Comparison of ENCODE assay signal across 12 cellular contexts in genomic region chr5:140673187-140673976, GRCh38. TPM values are rescaled to one million over a fixed set of nuclear protein-coding genes. Genes with fewer than 3 reads are reported as not detected.
DNase-seq lines count a peak whose midpoint lies in the region; ATAC-seq lines count a peak whose summit lies in the region.
"Had no signal": no experiment of that assay in that cellular context is flagged by ENCODE, and none has a peak within 500 bp of the region (broad histone marks: within the 10 kb centered on the region; RNA-seq: fewer than 3 reads in every experiment).

Gene DND1 (minus strand): TSS chr5:140673576. CDS start chr5:140673542, 34 bp downstream.

- H3K9me3 Mint-ChIP-seq in activated naive CD4-positive, alpha-beta T cell treated with anti-CD3 and anti-CD28 coated beads, Interleukin-2, amount 50 U/mL, for 72 hours, result no peaks in the 10 kb centered on the region
- H3K9me3 Mint-ChIP-seq: activated naive CD8-positive, alpha-beta T cell treated with anti-CD3 and anti-CD28 coated beads, Interleukin-2, amount 10 ng/mL, durations not matched to agents 7 days and 5 days had no signal

- H3K9me3 ChIP-seq in T-helper 17 cell (ENCODE audit: control insufficient read depth, low read length, poor library complexity, severe bottlenecking) (no peaks in the 10 kb centered on the region), iPS-15b (ENCODE audit: control insufficient read depth, insufficient read depth, low read length) (no peaks in the 10 kb centered on the region), subcutaneous abdominal adipose tissue (ENCODE audit: control insufficient read depth in 5 of 5, low read length in 5 of 5) (no peaks in the 10 kb centered on the region)

- H3K4me1 Mint-ChIP-seq in T-helper 17 cell, result no peaks in the 10 kb centered on the region

- peak within 1 kb of the TSS; percentile 53 to 87 for H3K27ac Mint-ChIP-seq in activated naive CD4-positive, alpha-beta T cell treated with anti-CD3 and anti-CD28 coated beads, Interleukin-2, amount 50 U/mL, for 72 hours
- H3K27ac Mint-ChIP-seq in T-helper 17 cell, result peak within 1 kb of the TSS; percentile 3
- H3K27ac Mint-ChIP-seq: activated naive CD8-positive, alpha-beta T cell treated with anti-CD3 and anti-CD28 coated beads, Interleukin-2, amount 10 ng/mL, durations not matched to agents 7 days and 5 days had no signal

- H3K27me3 ChIP-seq in iPS-15b (ENCODE audit: control insufficient read depth, insufficient read depth, low read length) (no peaks in the 10 kb centered on the region), subcutaneous abdominal adipose tissue (ENCODE audit: control insufficient read depth in 5 of 5, insufficient read depth in 4 of 5, low read length in 5 of 5) (no peaks in the 10 kb centered on the region)
- H3K27me3 ChIP-seq: hepatocyte had no signal

- DNase-seq in activated naive CD4-positive, alpha-beta T cell treated with anti-CD3 and anti-CD28 coated beads, Interleukin-2, amount 50 U/mL, for 72 hours (ENCODE audit: low spot score in 2 of 2), result no peak
- DNase-seq in activated naive CD4-positive, alpha-beta T cell treated with Interleukin-2 at 50 U/mL for 16 hours, result no peak
- DNase-seq in T-helper 17 cell (no peak), Ammon's horn (ENCODE audit: low spot score) (no peak), NCI-H526 (lab: John Stamatoyannopoulos, UW) (no peak)
- no peak for DNase-seq in activated effector memory CD4-positive, alpha-beta T cell treated with anti-CD3 and anti-CD28 coated beads, Interleukin-2, amount 50 U/mL, for 16 hours
- DNase-seq: activated CD4-positive, CD25-positive, alpha-beta regulatory T cell; COR-L47 had no signal

- peaks cover under 1 to 7% of the 10 kb centered on the region in 2 donors for H3K36me3 Mint-ChIP-seq in activated naive CD4-positive, alpha-beta T cell treated with anti-CD3 and anti-CD28 coated beads, Interleukin-2, amount 50 U/mL, for 72 hours
- peaks cover 2% of the 10 kb centered on the region for H3K36me3 Mint-ChIP-seq in T-helper 17 cell (ENCODE audit: low read depth)

- H3K27ac ChIP-seq in subcutaneous abdominal adipose tissue (ENCODE audit: low read depth, low read length), result no peak within 1 kb of the TSS
- H3K27ac ChIP-seq: hepatocyte had no signal

- H3K4me1 ChIP-seq in iPS-15b (ENCODE audit: control insufficient read depth, insufficient read depth, low read length), result peaks cover 4% of the 10 kb centered on the region
- peaks cover 0 to 9% (median 4%) of the 10 kb centered on the region in 5 donors for H3K4me1 ChIP-seq in subcutaneous abdominal adipose tissue (ENCODE audit: control insufficient read depth in 5 of 5, insufficient read depth in 5 of 5, low read length in 5 of 5)

- H3K36me3 ChIP-seq in iPS-15b (ENCODE audit: control insufficient read depth, insufficient read depth, low read length) (peaks cover 50% of the 10 kb centered on the region), subcutaneous abdominal adipose tissue (ENCODE audit: control insufficient read depth in 5 of 5, insufficient read depth in 5 of 5, low read length in 5 of 5) (peaks cover 0 to 94% (median 74%) of the 10 kb centered on the region in 5 donors)

- H3K4me3 ChIP-seq in iPS-15b (ENCODE audit: low read depth, low read length) (peak within 1 kb of the TSS; percentile 26), subcutaneous abdominal adipose tissue (ENCODE audit: low read depth in 1 of 5, low read length in 5 of 5) (peak within 1 kb of the TSS in 3 of 5 donors; percentile 16 to 39 (median 22))
- H3K4me3 ChIP-seq: hepatocyte had no signal

- H3K4me3 Mint-ChIP-seq in T-helper 17 cell, result no peak within 1 kb of the TSS
- H3K4me3 Mint-ChIP-seq: activated naive CD8-positive, alpha-beta T cell treated with anti-CD3 and anti-CD28 coated beads, Interleukin-2, amount 10 ng/mL, durations not matched to agents 7 days and 5 days had no signal

- H3K27me3 Mint-ChIP-seq in T-helper 17 cell, result no peaks in the 10 kb centered on the region
- H3K27me3 Mint-ChIP-seq: activated naive CD8-positive, alpha-beta T cell treated with anti-CD3 and anti-CD28 coated beads, Interleukin-2, amount 10 ng/mL, durations not matched to agents 7 days and 5 days had no signal

- H3K9ac ChIP-seq in iPS-15b (ENCODE audit: low read depth, low read length) (peak within 1 kb of the TSS; percentile 37), subcutaneous abdominal adipose tissue (ENCODE audit: low read length in 5 of 5) (no peak within 1 kb of the TSS)

- peak in 1 of 2 donors; percentile 19 for ATAC-seq in activated naive CD4-positive, alpha-beta T cell treated with anti-CD3 and anti-CD28 coated beads, Interleukin-2, amount 50 U/mL, for 72 hours
- ATAC-seq in T-helper 17 cell, result no peak

RNA-seq across cellular contexts. Expression of gene DND1, which starts in this region (rescaled TPM):
- 1 to 10 TPM in 1 of 2 donors, under 1 TPM in 1; 0.82 to 3.4 TPM for total RNA-seq in activated naive CD4-positive, alpha-beta T cell treated with anti-CD3 and anti-CD28 coated beads, Interleukin-2, amount 50 U/mL, for 72 hours
- 1 to 10 TPM; 1.2 to 1.9 TPM for total RNA-seq in T-helper 17 cell
